1 cellular context compared by ENCODE assay signal in the genomic region with DNA sequence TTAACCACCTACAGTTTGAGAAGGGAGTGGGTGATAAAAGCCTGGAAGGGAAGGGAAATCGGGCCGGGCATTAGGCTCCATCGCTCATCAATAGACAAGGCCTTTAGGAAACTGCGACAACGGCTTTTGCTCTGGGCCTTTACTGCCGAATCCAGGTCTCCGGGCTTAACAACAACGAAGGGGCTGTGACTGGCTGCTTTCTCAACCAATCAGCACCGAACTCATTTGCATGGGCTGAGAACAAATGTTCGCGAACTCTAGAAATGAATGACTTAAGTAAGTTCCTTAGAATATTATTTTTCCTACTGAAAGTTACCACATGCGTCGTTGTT.
A peak's percentile ranks its signal among the peaks of the same experiment; 100 is the strongest.
TF ChIP-seq lines count a peak whose summit lies in the region.

No MANE protein-coding gene starts in this region.

TF ChIP-seq in HepG2, 621 proteins besides CTCF, POLR2A, EP300 and RAD21:
- TF ChIP-seq ZFY (CRISPR knock-in tag; IDR thresholded peaks at IDR 0.05) (peak; percentile 72), SMAD3 (CRISPR knock-in tag; IDR thresholded peaks at IDR 0.05) (no peak), SP2 (CRISPR knock-in tag; IDR thresholded peaks at IDR 0.05) (peak; percentile 56; the same call in 1 of the 2 replicates), KDM3A (CRISPR knock-in tag; IDR thresholded peaks at IDR 0.05; ENCODE audit: low read depth) (no peak), RFX5 (IDR thresholded peaks at IDR 0.05; ENCODE audit: low read depth, low read length) (peak; percentile 89), ZFX (CRISPR knock-in tag; IDR thresholded peaks at IDR 0.05; ENCODE audit: low read depth) (peak; percentile 63; the same call in 1 of the 2 replicates), NFYB (CRISPR knock-in tag; IDR thresholded peaks at IDR 0.05) (peak; percentile 79), SMC3 (IDR thresholded peaks at IDR 0.05; ENCODE audit: low read length) (peak; percentile 4; the same call in 1 of the 2 replicates), RFXAP (CRISPR knock-in tag; IDR thresholded peaks at IDR 0.05; ENCODE audit: borderline replicate concordance) (peak; percentile 94), RBM39 (IDR thresholded peaks at IDR 0.05; ENCODE audit: low read depth, low read length, poor library complexity, severe bottlenecking) (peak; percentile 3), KDM2A (CRISPR knock-in tag; IDR thresholded peaks at IDR 0.05; ENCODE audit: borderline replicate concordance, low read depth) (peak; percentile 10; the same call in 1 of the 2 replicates), NFYC (CRISPR knock-in tag; IDR thresholded peaks at IDR 0.05) (peak; percentile 78), PBX2 (CRISPR knock-in tag; IDR thresholded peaks at IDR 0.05) (peak; percentile 82), ZNF781 (CRISPR knock-in tag; IDR thresholded peaks at IDR 0.05; ENCODE audit: borderline replicate concordance, not compliant biosample characterization) (peak; percentile 12)
- TF ChIP-seq, protein P1, sequence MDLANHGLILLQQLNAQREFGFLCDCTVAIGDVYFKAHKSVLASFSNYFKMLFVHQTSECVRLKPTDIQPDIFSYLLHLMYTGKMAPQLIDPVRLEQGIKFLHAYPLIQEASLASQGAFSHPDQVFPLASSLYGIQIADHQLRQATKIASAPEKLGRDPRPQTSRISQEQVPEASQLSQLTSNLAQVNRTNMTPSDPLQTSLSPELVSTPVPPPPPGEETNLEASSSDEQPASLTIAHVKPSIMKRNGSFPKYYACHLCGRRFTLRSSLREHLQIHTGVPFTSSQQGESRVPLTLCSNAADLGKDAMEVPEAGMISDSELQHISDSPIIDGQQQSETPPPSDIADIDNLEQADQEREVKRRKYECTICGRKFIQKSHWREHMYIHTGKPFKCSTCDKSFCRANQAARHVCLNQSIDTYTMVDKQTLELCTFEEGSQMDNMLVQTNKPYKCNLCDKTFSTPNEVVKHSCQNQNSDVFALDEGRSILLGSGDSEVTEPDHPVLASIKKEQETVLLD (CRISPR knock-in tag; IDR thresholded peaks at IDR 0.05; ENCODE audit: low read depth), result no peak
- TF ChIP-seq, protein P2, sequence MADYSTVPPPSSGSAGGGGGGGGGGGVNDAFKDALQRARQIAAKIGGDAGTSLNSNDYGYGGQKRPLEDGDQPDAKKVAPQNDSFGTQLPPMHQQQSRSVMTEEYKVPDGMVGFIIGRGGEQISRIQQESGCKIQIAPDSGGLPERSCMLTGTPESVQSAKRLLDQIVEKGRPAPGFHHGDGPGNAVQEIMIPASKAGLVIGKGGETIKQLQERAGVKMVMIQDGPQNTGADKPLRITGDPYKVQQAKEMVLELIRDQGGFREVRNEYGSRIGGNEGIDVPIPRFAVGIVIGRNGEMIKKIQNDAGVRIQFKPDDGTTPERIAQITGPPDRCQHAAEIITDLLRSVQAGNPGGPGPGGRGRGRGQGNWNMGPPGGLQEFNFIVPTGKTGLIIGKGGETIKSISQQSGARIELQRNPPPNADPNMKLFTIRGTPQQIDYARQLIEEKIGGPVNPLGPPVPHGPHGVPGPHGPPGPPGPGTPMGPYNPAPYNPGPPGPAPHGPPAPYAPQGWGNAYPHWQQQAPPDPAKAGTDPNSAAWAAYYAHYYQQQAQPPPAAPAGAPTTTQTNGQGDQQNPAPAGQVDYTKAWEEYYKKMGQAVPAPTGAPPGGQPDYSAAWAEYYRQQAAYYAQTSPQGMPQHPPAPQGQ (CRISPR knock-in tag; IDR thresholded peaks at IDR 0.05; ENCODE audit: borderline replicate concordance), result no peak
- TF ChIP-seq, protein P3, sequence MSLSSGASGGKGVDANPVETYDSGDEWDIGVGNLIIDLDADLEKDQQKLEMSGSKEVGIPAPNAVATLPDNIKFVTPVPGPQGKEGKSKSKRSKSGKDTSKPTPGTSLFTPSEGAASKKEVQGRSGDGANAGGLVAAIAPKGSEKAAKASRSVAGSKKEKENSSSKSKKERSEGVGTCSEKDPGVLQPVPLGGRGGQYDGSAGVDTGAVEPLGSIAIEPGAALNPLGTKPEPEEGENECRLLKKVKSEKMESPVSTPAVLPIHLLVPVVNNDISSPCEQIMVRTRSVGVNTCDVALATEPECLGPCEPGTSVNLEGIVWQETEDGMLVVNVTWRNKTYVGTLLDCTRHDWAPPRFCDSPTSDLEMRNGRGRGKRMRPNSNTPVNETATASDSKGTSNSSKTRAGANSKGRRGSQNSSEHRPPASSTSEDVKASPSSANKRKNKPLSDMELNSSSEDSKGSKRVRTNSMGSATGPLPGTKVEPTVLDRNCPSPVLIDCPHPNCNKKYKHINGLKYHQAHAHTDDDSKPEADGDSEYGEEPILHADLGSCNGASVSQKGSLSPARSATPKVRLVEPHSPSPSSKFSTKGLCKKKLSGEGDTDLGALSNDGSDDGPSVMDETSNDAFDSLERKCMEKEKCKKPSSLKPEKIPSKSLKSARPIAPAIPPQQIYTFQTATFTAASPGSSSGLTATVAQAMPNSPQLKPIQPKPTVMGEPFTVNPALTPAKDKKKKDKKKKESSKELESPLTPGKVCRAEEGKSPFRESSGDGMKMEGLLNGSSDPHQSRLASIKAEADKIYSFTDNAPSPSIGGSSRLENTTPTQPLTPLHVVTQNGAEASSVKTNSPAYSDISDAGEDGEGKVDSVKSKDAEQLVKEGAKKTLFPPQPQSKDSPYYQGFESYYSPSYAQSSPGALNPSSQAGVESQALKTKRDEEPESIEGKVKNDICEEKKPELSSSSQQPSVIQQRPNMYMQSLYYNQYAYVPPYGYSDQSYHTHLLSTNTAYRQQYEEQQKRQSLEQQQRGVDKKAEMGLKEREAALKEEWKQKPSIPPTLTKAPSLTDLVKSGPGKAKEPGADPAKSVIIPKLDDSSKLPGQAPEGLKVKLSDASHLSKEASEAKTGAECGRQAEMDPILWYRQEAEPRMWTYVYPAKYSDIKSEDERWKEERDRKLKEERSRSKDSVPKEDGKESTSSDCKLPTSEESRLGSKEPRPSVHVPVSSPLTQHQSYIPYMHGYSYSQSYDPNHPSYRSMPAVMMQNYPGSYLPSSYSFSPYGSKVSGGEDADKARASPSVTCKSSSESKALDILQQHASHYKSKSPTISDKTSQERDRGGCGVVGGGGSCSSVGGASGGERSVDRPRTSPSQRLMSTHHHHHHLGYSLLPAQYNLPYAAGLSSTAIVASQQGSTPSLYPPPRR (CRISPR knock-in tag; IDR thresholded peaks at IDR 0.05; ENCODE audit: borderline replicate concordance), result no peak
TF ChIP-seq in HepG2: peak in this region for 12.
